Comparison of ENCODE assay signal across 8 cellular contexts in the genomic region with DNA sequence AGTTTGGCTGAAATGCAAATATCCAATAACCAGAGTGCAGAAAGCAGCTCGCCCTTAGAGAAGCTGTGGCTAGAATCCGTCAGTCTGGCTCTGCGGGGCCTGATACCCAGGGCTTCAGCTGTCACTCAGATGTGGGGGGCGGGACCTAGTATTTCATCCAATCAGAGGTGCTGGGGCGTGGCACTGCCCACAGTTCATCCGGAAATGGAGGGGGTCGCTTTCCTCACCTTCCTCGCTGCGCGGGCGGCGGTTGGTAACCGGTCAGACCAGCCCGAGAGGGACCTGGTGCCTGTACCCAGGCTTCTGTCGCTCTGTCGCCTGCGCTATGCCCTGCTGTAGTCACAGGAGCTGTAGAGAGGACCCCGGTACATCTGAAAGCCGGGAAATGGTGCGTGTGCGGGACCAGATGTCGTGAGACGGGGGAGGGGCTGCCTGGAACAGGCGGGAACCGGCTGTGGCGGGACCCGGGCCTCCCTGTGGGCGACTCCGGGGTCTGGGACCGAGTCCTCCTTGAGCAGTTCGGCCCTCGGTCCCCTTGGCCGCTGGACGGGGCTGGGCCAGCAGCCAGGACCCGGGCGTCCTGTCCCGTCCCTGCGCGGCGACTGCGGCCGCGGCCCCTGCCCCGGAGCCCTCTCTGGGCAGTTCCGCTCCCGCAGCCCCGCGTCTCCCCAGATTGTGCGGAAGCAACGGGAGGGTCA. TPM values are rescaled to one million over a fixed set of nuclear protein-coding genes. Genes with fewer than 3 reads are reported as not detected.
DNase-seq lines count a peak whose midpoint lies in the region; ATAC-seq and TF ChIP-seq lines count a peak whose summit lies in the region.

ZNF700 (plus strand) TSS at position 222 of the 698 bp plus-strand sequence; CDS start at position 326, 104 bp downstream.

- peak; percentile 94 for DNase-seq in GM13977 (ENCODE audit: low spot score)
- DNase-seq in NCI-H146 (lab: John Stamatoyannopoulos, UW): peak; percentile 99
- peak; percentile 78 to 94 (median 88) for DNase-seq in T-helper 1 cell
- DNase-seq in adrenal gland: peak; percentile 95 to 99 (median 97)
- peak; percentile 94 to 96 (median 95) for DNase-seq in heart left ventricle
- DNase-seq in pons (ENCODE audit: low spot score): peak; percentile 96
- DNase-seq in transverse colon: peak; percentile 97

- H3K27ac ChIP-seq in adrenal gland: peak within 1 kb of the TSS; percentile 79 to 96 (median 87)
- peak within 1 kb of the TSS; percentile 79 to 99 (median 92) for H3K27ac ChIP-seq in heart left ventricle
- H3K27ac ChIP-seq in transverse colon: peak within 1 kb of the TSS; percentile 97 to 100 (median 98)

- TF ChIP-seq CTCF in GM13977 (IDR thresholded peaks at IDR 0.05; ENCODE audit: extremely low read depth, insufficient read depth, missing control alignments) (no peak), adrenal gland (IDR thresholded peaks at IDR 0.05) (no peak), heart left ventricle (IDR thresholded peaks at IDR 0.05) (no peak), transverse colon (IDR thresholded peaks at IDR 0.05) (no peak)

- H3K4me3 ChIP-seq in adrenal gland (peak within 1 kb of the TSS in 3 of 4 donors; percentile 30 to 83 (median 77)), heart left ventricle (peak within 1 kb of the TSS; percentile 57 to 100 (median 92)), transverse colon (peak within 1 kb of the TSS; percentile 82 to 93 (median 90))

- WGBS in adrenal gland, 4 donors: 0 to 1% (median 0%) methylated on average over 10 to 50 of the region's 50 CpGs
- 0 to 1% (median 0%) methylated on average over 25 to 50 of the region's 50 CpGs for WGBS in heart left ventricle, 4 donors
- WGBS in transverse colon (ENCODE audit: low coverage in 1 of 2), 2 donors: 1% methylated on average over 12 of the region's 50 CpGs; no CpG with 5 or more reads in 1 of the 2 donors

- intact Hi-C loops in adrenal gland (cut with DNase I) (loop anchor here in 1 of 2 donors (5.0 kb wide), 1 partner anchor 62 kb away; no protein-coding TSS in a partner anchor), heart left ventricle (cut with DNase I) (loop anchor here (1.0 to 10.0 kb wide), 15 partner anchors 38 to 690 kb away; partner anchors contain the start of genes ZNF763 (in 4 of the 10), ZNF20 (in 2 of the 10), ZNF69 (in 2 of the 10) and ZNF490 (in 1 of the 10)), transverse colon (cut with DNase I; ENCODE audit: low total_unique reads) (loop anchor here (5.0 kb wide), 1 partner anchor 62 kb away; no protein-coding TSS in a partner anchor)

- H3K27me3 ChIP-seq in adrenal gland: no peaks in the 10 kb centered on the region
- no peaks in the 10 kb centered on the region for H3K27me3 ChIP-seq in heart left ventricle
- H3K27me3 ChIP-seq in transverse colon: no peaks in the 10 kb centered on the region

- peaks cover 26 to 34% of the 10 kb centered on the region in 2 donors for H3K4me1 ChIP-seq in adrenal gland (replicated peaks in 1 of 2)
- H3K4me1 ChIP-seq in heart left ventricle: peaks cover 0 to 35% (median 12%) of the 10 kb centered on the region in 12 donors
- peaks cover 11 to 24% (median 18%) of the 10 kb centered on the region in 4 donors for H3K4me1 ChIP-seq in transverse colon

- TF ChIP-seq POLR2A in adrenal gland (IDR thresholded peaks at IDR 0.05) (peak; percentile 13 to 89), heart left ventricle (IDR thresholded peaks at IDR 0.05) (peak in 1 of 2 donors; percentile 77), transverse colon (IDR thresholded peaks at IDR 0.05) (peak; percentile 93)

- H3K9me3 ChIP-seq in adrenal gland (replicated peaks in 1 of 3) (no peaks in the 10 kb centered on the region), heart left ventricle (no peaks in the 10 kb centered on the region), transverse colon (no peaks in the 10 kb centered on the region)

- TF ChIP-seq EP300 in transverse colon (IDR thresholded peaks at IDR 0.05; ENCODE audit: low read depth): peak; percentile 29

- H3K36me3 ChIP-seq in adrenal gland (replicated peaks in 1 of 2): no peaks in the 10 kb centered on the region
- H3K36me3 ChIP-seq in heart left ventricle: peaks cover 0 to 6% (median 0%) of the 10 kb centered on the region in 9 donors
- peaks cover 0 to 3% (median 0%) of the 10 kb centered on the region in 4 donors for H3K36me3 ChIP-seq in transverse colon

- ATAC-seq in HG02870 (IDR thresholded peaks at IDR 0.05; ENCODE audit: unreplicated experiment): peak; percentile 84
- peak; percentile 98 to 99 (median 99) for ATAC-seq in heart left ventricle

- in situ Hi-C loops in GM13977 (cut with MboI; ENCODE audit: low pct_unique_long_range_greater_than_20kb, low sequenced_read_pairs, unreplicated experiment) (no loop called here), transverse colon (cut with MboI; ENCODE audit: low pct_ligation_motif_present in 1 of 4, low pct_unique_long_range_greater_than_20kb in 1 of 4, low sequenced_read_pairs in 3 of 4) (loop anchor here in 1 of 4 donors (25.0 kb wide), 1 partner anchor 212 kb away; the partner anchor contains the start of gene ZNF20)

RNA-seq across cellular contexts. Expression of gene ZNF700, which starts in this region (rescaled TPM):
- total RNA-seq in adrenal gland (10 to 100 TPM in 4 of 8 donors, 1 to 10 TPM in 4; 5.5 to 15.1 (median 10.6) TPM), heart left ventricle (1 to 10 TPM; 2.2 to 7.5 (median 4.1) TPM), transverse colon (10 to 100 TPM; 25.8 to 38.3 (median 29.1) TPM)
- polyA plus RNA-seq in adrenal gland (10 to 100 TPM in 2 of 3 donors, 1 to 10 TPM in 1; 7.9 to 27.3 (median 25.1) TPM), heart left ventricle (1 to 10 TPM; 3.1 to 3.8 TPM)

Comparison
In these comparisons a context has a peak if more than half of its experiments do, and no peak if none do; other contexts are left out.
1. Peak in every context shown above with its lines: DNase-seq, ATAC-seq, H3K4me3 ChIP-seq and H3K27ac ChIP-seq.